1 cellular context compared by ENCODE assay signal in the genomic region with DNA sequence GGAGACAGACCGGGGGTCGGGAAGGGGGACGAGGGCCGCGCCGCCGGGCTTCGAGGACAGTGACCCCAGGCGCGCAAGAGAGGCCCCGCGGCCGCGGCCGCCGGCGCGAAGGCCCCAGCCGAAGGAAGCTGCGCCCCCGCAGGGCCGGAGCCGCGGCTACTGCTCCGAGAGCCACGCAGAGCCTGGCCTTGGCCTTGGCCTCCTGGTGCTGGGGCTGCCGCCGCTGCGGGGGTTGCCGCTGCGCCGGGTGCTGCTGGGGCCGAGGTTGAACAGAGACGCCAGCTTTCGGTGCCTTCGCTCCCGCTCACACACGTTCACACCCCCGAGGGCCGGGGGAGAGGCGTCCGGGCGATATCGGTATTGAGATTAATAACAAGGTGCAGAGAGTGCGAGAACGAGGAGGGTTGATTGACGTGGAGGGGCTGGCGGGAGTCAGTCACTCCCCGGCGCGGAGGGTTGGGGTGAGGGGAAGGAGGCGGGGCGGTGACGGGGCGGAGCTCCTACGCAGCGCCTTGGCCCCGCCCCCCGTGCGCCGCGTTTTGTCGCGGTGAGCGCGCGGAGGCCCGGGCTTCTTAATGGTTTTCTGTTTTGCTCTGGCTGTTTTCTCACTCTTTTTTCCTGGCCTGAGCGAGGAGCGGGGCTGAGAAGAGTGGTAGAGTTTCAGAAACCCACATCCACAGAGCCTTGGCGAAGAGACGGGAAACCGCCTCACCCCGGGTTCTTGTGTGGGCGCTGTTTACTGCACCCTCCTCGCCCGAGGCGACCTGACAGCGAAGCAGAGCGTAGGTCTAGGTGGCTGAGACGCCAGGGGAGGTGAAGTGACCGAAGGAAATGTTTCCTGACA.
TF ChIP-seq lines count a peak whose summit lies in the region.

No MANE protein-coding gene starts in this region.

TF ChIP-seq in HepG2, 621 proteins besides CTCF, POLR2A, EP300 and RAD21 (continued from another document and continues in another):
- TF ChIP-seq, protein P1, sequence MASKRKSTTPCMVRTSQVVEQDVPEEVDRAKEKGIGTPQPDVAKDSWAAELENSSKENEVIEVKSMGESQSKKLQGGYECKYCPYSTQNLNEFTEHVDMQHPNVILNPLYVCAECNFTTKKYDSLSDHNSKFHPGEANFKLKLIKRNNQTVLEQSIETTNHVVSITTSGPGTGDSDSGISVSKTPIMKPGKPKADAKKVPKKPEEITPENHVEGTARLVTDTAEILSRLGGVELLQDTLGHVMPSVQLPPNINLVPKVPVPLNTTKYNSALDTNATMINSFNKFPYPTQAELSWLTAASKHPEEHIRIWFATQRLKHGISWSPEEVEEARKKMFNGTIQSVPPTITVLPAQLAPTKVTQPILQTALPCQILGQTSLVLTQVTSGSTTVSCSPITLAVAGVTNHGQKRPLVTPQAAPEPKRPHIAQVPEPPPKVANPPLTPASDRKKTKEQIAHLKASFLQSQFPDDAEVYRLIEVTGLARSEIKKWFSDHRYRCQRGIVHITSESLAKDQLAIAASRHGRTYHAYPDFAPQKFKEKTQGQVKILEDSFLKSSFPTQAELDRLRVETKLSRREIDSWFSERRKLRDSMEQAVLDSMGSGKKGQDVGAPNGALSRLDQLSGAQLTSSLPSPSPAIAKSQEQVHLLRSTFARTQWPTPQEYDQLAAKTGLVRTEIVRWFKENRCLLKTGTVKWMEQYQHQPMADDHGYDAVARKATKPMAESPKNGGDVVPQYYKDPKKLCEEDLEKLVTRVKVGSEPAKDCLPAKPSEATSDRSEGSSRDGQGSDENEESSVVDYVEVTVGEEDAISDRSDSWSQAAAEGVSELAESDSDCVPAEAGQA (IDR thresholded peaks at IDR 0.05; ENCODE audit: low read depth), result no peak
- TF ChIP-seq, protein P1 (CRISPR knock-in tag; IDR thresholded peaks at IDR 0.05; ENCODE audit: borderline replicate concordance), result 0 out of 2 replicates have a peak, but pooled peaks have one; percentile 42
- TF ChIP-seq, protein P2, sequence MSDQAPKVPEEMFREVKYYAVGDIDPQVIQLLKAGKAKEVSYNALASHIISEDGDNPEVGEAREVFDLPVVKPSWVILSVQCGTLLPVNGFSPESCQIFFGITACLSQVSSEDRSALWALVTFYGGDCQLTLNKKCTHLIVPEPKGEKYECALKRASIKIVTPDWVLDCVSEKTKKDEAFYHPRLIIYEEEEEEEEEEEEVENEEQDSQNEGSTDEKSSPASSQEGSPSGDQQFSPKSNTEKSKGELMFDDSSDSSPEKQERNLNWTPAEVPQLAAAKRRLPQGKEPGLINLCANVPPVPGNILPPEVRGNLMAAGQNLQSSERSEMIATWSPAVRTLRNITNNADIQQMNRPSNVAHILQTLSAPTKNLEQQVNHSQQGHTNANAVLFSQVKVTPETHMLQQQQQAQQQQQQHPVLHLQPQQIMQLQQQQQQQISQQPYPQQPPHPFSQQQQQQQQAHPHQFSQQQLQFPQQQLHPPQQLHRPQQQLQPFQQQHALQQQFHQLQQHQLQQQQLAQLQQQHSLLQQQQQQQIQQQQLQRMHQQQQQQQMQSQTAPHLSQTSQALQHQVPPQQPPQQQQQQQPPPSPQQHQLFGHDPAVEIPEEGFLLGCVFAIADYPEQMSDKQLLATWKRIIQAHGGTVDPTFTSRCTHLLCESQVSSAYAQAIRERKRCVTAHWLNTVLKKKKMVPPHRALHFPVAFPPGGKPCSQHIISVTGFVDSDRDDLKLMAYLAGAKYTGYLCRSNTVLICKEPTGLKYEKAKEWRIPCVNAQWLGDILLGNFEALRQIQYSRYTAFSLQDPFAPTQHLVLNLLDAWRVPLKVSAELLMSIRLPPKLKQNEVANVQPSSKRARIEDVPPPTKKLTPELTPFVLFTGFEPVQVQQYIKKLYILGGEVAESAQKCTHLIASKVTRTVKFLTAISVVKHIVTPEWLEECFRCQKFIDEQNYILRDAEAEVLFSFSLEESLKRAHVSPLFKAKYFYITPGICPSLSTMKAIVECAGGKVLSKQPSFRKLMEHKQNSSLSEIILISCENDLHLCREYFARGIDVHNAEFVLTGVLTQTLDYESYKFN (CRISPR knock-in tag; conservative IDR thresholded peaks at IDR 0.05), result 0 out of 2 replicates have a peak, but pooled peaks have one; percentile 19
- TF ChIP-seq SOX6 (IDR thresholded peaks at IDR 0.05), result no peak
- TF ChIP-seq SOX6 (CRISPR knock-in tag; IDR thresholded peaks at IDR 0.05), result peak; percentile 56
- TF ChIP-seq NRL (CRISPR knock-in tag; IDR thresholded peaks at IDR 0.05; ENCODE audit: borderline replicate concordance), result peak; percentile 47; the same call in 1 of the 2 replicates
- TF ChIP-seq MIER3 (CRISPR knock-in tag; IDR thresholded peaks at IDR 0.05; ENCODE audit: borderline replicate concordance), result peak; percentile 60; the same call in 1 of the 2 replicates
- TF ChIP-seq, protein P3, sequence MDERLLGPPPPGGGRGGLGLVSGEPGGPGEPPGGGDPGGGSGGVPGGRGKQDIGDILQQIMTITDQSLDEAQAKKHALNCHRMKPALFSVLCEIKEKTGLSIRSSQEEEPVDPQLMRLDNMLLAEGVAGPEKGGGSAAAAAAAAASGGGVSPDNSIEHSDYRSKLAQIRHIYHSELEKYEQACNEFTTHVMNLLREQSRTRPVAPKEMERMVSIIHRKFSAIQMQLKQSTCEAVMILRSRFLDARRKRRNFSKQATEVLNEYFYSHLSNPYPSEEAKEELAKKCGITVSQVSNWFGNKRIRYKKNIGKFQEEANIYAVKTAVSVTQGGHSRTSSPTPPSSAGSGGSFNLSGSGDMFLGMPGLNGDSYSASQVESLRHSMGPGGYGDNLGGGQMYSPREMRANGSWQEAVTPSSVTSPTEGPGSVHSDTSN (CRISPR knock-in tag; IDR thresholded peaks at IDR 0.05), result peak; percentile 85
- TF ChIP-seq SMAD9 (CRISPR knock-in tag; IDR thresholded peaks at IDR 0.05), result no peak
- peak; percentile 64; the same call in 1 of the 2 replicates for TF ChIP-seq CREB1 (IDR thresholded peaks at IDR 0.05)
- TF ChIP-seq CREB1 (CRISPR knock-in tag; IDR thresholded peaks at IDR 0.05), result peak; percentile 73
- TF ChIP-seq GABPB1 (CRISPR knock-in tag; IDR thresholded peaks at IDR 0.05), result peak; percentile 72
- 0 out of 2 replicates have a peak, but pooled peaks have one; percentile 39 for TF ChIP-seq YEATS2 (CRISPR knock-in tag; IDR thresholded peaks at IDR 0.05; ENCODE audit: borderline replicate concordance)
- TF ChIP-seq ZNF777 (CRISPR knock-in tag; IDR thresholded peaks at IDR 0.05), result 0 out of 2 replicates have a peak, but pooled peaks have one; percentile 50
- peak; percentile 37 for TF ChIP-seq HNRNPK (IDR thresholded peaks at IDR 0.05; ENCODE audit: low read depth, low read length, poor library complexity, severe bottlenecking)
- TF ChIP-seq, protein P4, sequence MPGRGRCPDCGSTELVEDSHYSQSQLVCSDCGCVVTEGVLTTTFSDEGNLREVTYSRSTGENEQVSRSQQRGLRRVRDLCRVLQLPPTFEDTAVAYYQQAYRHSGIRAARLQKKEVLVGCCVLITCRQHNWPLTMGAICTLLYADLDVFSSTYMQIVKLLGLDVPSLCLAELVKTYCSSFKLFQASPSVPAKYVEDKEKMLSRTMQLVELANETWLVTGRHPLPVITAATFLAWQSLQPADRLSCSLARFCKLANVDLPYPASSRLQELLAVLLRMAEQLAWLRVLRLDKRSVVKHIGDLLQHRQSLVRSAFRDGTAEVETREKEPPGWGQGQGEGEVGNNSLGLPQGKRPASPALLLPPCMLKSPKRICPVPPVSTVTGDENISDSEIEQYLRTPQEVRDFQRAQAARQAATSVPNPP (CRISPR knock-in tag; IDR thresholded peaks at IDR 0.05), result 0 out of 2 replicates have a peak, but pooled peaks have one; percentile 76
- TF ChIP-seq, protein P5, sequence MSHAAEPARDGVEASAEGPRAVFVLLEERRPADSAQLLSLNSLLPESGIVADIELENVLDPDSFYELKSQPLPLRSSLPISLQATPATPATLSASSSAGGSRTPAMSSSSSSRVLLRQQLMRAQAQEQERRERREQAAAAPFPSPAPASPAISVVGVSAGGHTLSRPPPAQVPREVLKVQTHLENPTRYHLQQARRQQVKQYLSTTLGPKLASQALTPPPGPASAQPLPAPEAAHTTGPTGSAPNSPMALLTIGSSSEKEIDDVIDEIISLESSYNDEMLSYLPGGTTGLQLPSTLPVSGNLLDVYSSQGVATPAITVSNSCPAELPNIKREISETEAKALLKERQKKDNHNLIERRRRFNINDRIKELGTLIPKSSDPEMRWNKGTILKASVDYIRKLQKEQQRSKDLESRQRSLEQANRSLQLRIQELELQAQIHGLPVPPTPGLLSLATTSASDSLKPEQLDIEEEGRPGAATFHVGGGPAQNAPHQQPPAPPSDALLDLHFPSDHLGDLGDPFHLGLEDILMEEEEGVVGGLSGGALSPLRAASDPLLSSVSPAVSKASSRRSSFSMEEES (CRISPR knock-in tag; IDR thresholded peaks at IDR 0.05), result no peak
- TF ChIP-seq, protein P6, sequence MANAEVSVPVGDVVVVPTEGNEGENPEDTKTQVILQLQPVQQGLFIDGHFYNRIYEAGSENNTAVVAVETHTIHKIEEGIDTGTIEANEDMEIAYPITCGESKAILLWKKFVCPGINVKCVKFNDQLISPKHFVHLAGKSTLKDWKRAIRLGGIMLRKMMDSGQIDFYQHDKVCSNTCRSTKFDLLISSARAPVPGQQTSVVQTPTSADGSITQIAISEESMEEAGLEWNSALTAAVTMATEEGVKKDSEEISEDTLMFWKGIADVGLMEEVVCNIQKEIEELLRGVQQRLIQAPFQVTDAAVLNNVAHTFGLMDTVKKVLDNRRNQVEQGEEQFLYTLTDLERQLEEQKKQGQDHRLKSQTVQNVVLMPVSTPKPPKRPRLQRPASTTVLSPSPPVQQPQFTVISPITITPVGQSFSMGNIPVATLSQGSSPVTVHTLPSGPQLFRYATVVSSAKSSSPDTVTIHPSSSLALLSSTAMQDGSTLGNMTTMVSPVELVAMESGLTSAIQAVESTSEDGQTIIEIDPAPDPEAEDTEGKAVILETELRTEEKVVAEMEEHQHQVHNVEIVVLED (CRISPR knock-in tag; IDR thresholded peaks at IDR 0.05; ENCODE audit: borderline replicate concordance), result peak; percentile 76; the same call in 1 of the 2 replicates
- TF ChIP-seq ZNF607 (CRISPR knock-in tag; IDR thresholded peaks at IDR 0.05; ENCODE audit: borderline replicate concordance), result peak; percentile 55; the same call in 1 of the 2 replicates
- TF ChIP-seq, protein P7, sequence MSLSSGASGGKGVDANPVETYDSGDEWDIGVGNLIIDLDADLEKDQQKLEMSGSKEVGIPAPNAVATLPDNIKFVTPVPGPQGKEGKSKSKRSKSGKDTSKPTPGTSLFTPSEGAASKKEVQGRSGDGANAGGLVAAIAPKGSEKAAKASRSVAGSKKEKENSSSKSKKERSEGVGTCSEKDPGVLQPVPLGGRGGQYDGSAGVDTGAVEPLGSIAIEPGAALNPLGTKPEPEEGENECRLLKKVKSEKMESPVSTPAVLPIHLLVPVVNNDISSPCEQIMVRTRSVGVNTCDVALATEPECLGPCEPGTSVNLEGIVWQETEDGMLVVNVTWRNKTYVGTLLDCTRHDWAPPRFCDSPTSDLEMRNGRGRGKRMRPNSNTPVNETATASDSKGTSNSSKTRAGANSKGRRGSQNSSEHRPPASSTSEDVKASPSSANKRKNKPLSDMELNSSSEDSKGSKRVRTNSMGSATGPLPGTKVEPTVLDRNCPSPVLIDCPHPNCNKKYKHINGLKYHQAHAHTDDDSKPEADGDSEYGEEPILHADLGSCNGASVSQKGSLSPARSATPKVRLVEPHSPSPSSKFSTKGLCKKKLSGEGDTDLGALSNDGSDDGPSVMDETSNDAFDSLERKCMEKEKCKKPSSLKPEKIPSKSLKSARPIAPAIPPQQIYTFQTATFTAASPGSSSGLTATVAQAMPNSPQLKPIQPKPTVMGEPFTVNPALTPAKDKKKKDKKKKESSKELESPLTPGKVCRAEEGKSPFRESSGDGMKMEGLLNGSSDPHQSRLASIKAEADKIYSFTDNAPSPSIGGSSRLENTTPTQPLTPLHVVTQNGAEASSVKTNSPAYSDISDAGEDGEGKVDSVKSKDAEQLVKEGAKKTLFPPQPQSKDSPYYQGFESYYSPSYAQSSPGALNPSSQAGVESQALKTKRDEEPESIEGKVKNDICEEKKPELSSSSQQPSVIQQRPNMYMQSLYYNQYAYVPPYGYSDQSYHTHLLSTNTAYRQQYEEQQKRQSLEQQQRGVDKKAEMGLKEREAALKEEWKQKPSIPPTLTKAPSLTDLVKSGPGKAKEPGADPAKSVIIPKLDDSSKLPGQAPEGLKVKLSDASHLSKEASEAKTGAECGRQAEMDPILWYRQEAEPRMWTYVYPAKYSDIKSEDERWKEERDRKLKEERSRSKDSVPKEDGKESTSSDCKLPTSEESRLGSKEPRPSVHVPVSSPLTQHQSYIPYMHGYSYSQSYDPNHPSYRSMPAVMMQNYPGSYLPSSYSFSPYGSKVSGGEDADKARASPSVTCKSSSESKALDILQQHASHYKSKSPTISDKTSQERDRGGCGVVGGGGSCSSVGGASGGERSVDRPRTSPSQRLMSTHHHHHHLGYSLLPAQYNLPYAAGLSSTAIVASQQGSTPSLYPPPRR (CRISPR knock-in tag; IDR thresholded peaks at IDR 0.05; ENCODE audit: borderline replicate concordance), result peak; percentile 33; the same call in 1 of the 2 replicates
- peak; percentile 35; the same call in 1 of the 2 replicates for TF ChIP-seq GLI4 (CRISPR knock-in tag; IDR thresholded peaks at IDR 0.05; ENCODE audit: borderline replicate concordance)
- no peak for TF ChIP-seq SETDB1 (CRISPR knock-in tag; IDR thresholded peaks at IDR 0.05; ENCODE audit: borderline replicate concordance)
- TF ChIP-seq SIX1 (CRISPR knock-in tag; IDR thresholded peaks at IDR 0.05; ENCODE audit: borderline replicate concordance), result no peak
- peak; percentile 58; the same call in 1 of the 2 replicates for TF ChIP-seq ZNF747 (CRISPR knock-in tag; IDR thresholded peaks at IDR 0.05; ENCODE audit: borderline replicate concordance)
- peak; percentile 47; the same call in 1 of the 2 replicates for TF ChIP-seq SPEN (CRISPR knock-in tag; IDR thresholded peaks at IDR 0.05; ENCODE audit: low read depth)
- no peak for TF ChIP-seq ZNF644 (CRISPR knock-in tag; IDR thresholded peaks at IDR 0.05; ENCODE audit: low read depth)
- TF ChIP-seq PLRG1 (conservative IDR thresholded peaks at IDR 0.05), result no peak
- TF ChIP-seq SP1 (IDR thresholded peaks at IDR 0.05), result no peak
- peak; percentile 71 for TF ChIP-seq SP1 (CRISPR knock-in tag; IDR thresholded peaks at IDR 0.05)
- TF ChIP-seq NCOA1 (CRISPR knock-in tag; IDR thresholded peaks at IDR 0.05), result peak; percentile 59; the same call in 1 of the 2 replicates
- TF ChIP-seq ZNF224 (CRISPR knock-in tag; IDR thresholded peaks at IDR 0.05), result peak; percentile 78; the same call in 1 of the 2 replicates
- 0 out of 2 replicates have a peak, but pooled peaks have one; percentile 25 for TF ChIP-seq FLYWCH1 (CRISPR knock-in tag; IDR thresholded peaks at IDR 0.05)
- TF ChIP-seq GATAD1 (CRISPR knock-in tag; IDR thresholded peaks at IDR 0.05), result peak; percentile 48
- TF ChIP-seq ZFP36L2 (CRISPR knock-in tag; IDR thresholded peaks at IDR 0.05), result no peak
- TF ChIP-seq PHF20 (CRISPR knock-in tag; IDR thresholded peaks at IDR 0.05), result peak; percentile 46
